ENCODE assay signal across 1 cellular context in the genomic region with DNA sequence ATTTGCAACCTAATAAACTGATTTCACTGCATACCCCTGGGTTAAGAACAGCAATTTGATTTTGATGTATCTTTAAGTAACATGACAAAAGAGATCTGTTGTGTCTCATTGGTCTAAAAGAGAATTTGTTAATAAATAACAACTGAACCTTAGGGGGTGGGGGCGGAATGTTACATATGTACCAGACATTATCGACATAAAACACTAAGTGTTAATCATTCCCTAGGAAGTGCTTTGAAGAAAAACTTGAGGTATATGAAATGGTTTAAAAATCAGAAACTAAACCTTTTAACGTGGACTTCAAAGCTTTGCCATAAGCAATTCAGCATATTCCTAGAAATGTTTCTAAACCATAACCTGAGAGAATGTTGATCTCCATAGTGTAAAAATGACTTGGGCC.
TF ChIP-seq lines count a peak whose summit lies in the region.

No MANE protein-coding gene starts in this region.

TF ChIP-seq in HepG2, 621 proteins besides CTCF, POLR2A, EP300 and RAD21 (continued from another document):
- TF ChIP-seq ARID5B (CRISPR knock-in tag; IDR thresholded peaks at IDR 0.05) (0 out of 2 replicates have a peak, but pooled peaks have one; percentile 14), BCL6 (CRISPR knock-in tag; IDR thresholded peaks at IDR 0.05) (peak; percentile 82)
